In the genomic region with DNA sequence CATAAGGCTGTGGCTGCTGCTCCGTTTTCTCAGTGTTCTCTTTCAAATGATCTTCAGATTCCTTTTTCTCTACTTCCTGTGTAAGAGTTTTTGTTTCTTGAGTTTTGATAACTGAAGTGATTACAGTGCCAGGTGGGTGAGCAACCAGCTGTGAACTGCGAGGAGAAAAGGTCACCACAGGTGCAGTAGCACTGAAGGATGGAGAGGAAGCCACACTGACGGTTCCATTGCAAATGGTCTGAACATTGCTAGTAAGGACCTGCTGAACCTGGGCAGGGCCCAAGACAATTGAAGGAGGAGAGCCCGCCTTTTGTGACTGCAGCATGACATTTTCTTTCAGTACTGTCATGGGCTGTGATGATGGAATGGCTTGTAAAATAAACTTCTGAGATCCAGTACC, we compare ENCODE assay signal across 12 cellular contexts.
DNase-seq lines count a peak whose midpoint lies in the region; ATAC-seq, FAIRE-seq and TF ChIP-seq lines count a peak whose summit lies in the region.
"Had no signal": no experiment of that assay in that cellular context is flagged by ENCODE, and none has a peak within 500 bp of the region (broad histone marks: within the 10 kb centered on the region; RNA-seq: fewer than 3 reads in every experiment).

No MANE protein-coding gene starts in this region.

- H3K27ac ChIP-seq in kidney (ENCODE audit: low read depth in 2 of 2, low read length in 2 of 2), result no peak overlapping the region
- H3K27ac ChIP-seq: dorsolateral prefrontal cortex, vagina had no signal

- CTCF ChIA-PET in T-cell (lab: Charles Lee), result interaction anchor here (0.6 kb wide), 4 partner anchors 35 to 569 kb away, joined by 3 to 8 read pairs (median 5); no protein-coding TSS in a partner anchor

- no peaks in the 10 kb centered on the region for H3K9me3 ChIP-seq in kidney (ENCODE audit: control insufficient read depth in 1 of 2, low read length in 2 of 2)
- H3K9me3 ChIP-seq: vagina had no signal

- H3K4me1 ChIP-seq in kidney (ENCODE audit: control insufficient read depth in 1 of 2, insufficient read depth in 1 of 2, low read depth in 1 of 2, low read length in 2 of 2), result peaks cover 0 to 3% of the 10 kb centered on the region in 2 donors
- H3K4me1 ChIP-seq: vagina had no signal

- H3K36me3 ChIP-seq in kidney (ENCODE audit: control insufficient read depth in 1 of 2, insufficient read depth in 2 of 2, low read length in 2 of 2), result peaks cover 10 to 12% of the 10 kb centered on the region in 2 donors

- H3K4me3 Mint-ChIP-seq in activated T-cell treated with anti-CD3 and anti-CD28 coated beads, Interleukin-2, amount 50 U/mL, for 24 hours, result no peak overlapping the region
- H3K4me3 Mint-ChIP-seq in T-cell, result peak overlapping the region in 2 of 3 donors; percentile 25 to 27
- no peak overlapping the region for H3K4me3 Mint-ChIP-seq in stimulated activated naive B cell treated with anti-CD40 and anti-IgM and Interleukin-4, amounts not matched to agents 10 μg/mL and 1 μg/mL and 100 μg/mL, for 72 hours
- H3K4me3 Mint-ChIP-seq: neural crest cell had no signal

- H3K27ac Mint-ChIP-seq in activated T-cell treated with anti-CD3 and anti-CD28 coated beads, Interleukin-2, amount 50 U/mL, for 24 hours, result peak overlapping the region; percentile 86
- peak overlapping the region; percentile 83 to 88 for H3K27ac Mint-ChIP-seq in T-cell
- H3K27ac Mint-ChIP-seq in stimulated activated naive B cell treated with anti-CD40 and anti-IgM and Interleukin-4, amounts not matched to agents 10 μg/mL and 1 μg/mL and 100 μg/mL, for 72 hours, result peak overlapping the region; percentile 47

- intact Hi-C loops in kidney (cut with DNase I), result no loop called here

- no peaks in the 10 kb centered on the region for H3K9me3 Mint-ChIP-seq in activated T-cell treated with anti-CD3 and anti-CD28 coated beads, Interleukin-2, amount 50 U/mL, for 24 hours
- H3K9me3 Mint-ChIP-seq in T-cell, result no peaks in the 10 kb centered on the region
- H3K9me3 Mint-ChIP-seq in stimulated activated naive B cell treated with anti-CD40 and anti-IgM and Interleukin-4, amounts not matched to agents 10 μg/mL and 1 μg/mL and 100 μg/mL, for 72 hours, result no peaks in the 10 kb centered on the region
- H3K9me3 Mint-ChIP-seq: neural crest cell had no signal

- H3K27me3 Mint-ChIP-seq in activated T-cell treated with anti-CD3 and anti-CD28 coated beads, Interleukin-2, amount 50 U/mL, for 24 hours, result no peaks in the 10 kb centered on the region
- H3K27me3 Mint-ChIP-seq in T-cell, result no peaks in the 10 kb centered on the region
- no peaks in the 10 kb centered on the region for H3K27me3 Mint-ChIP-seq in stimulated activated naive B cell treated with anti-CD40 and anti-IgM and Interleukin-4, amounts not matched to agents 10 μg/mL and 1 μg/mL and 100 μg/mL, for 72 hours

- FAIRE-seq in kidney (lab: Jason Lieb, UNC), result no peak

- no peak overlapping the region for H3K9ac ChIP-seq in kidney (ENCODE audit: low read length in 2 of 2)

- ATAC-seq in HG02642 (IDR thresholded peaks at IDR 0.05; ENCODE audit: poor library complexity, unreplicated experiment) (peak; percentile 83), T-cell (replicated peaks in 1 of 4) (peak; percentile 31 to 68 (median 38))
- ATAC-seq in stimulated activated naive B cell treated with anti-CD40 and anti-IgM and Interleukin-4, amounts not matched to agents 10 μg/mL and 1 μg/mL and 100 μg/mL, for 72 hours (replicated peaks), result peak; percentile 91 to 96

- POLR2A ChIA-PET in T-cell (lab: Charles Lee), result interaction anchor here (0.6 to 1.1 kb wide), 5 partner anchors 12 to 265 kb away, joined by 3 to 7 read pairs (median 6); no protein-coding TSS in a partner anchor

- no peak for DNase-seq in activated T-cell treated with anti-CD3 and anti-CD28 coated beads, Interleukin-2, amount 50 U/mL, for 24 hours
- DNase-seq in activated T-cell treated with anti-CD3 and anti-CD28 coated beads for 4 hours (no peak), T-cell (peak in 1 of 34 experiments; percentile 3), NCI-H2196 (lab: John Stamatoyannopoulos, UW; ENCODE audit: unreplicated experiment) (no peak), kidney (no peak)
- DNase-seq in stimulated activated naive B cell treated with anti-CD40 and anti-IgM and Interleukin-4, amounts not matched to agents 10 μg/mL and 1 μg/mL and 100 μg/mL, for 72 hours, result peak; percentile 8
- no peak for DNase-seq in stimulated activated naive CD4-positive, alpha-beta T cell treated with Interleukin-2 at 50 U/mL for 16 hours (lab: John Stamatoyannopoulos, UW)
- DNase-seq: dorsolateral prefrontal cortex, NCI-H1694 treated with DMSO at 0.1 percent for 48 hours had no signal

- peaks cover 48% of the 10 kb centered on the region for H3K4me1 Mint-ChIP-seq in activated T-cell treated with anti-CD3 and anti-CD28 coated beads, Interleukin-2, amount 50 U/mL, for 24 hours (ENCODE audit: low read depth)
- peaks cover 35 to 45% (median 44%) of the 10 kb centered on the region in 3 donors for H3K4me1 Mint-ChIP-seq in T-cell
- peaks cover 10 to 25% of the 10 kb centered on the region in 2 donors for H3K4me1 Mint-ChIP-seq in stimulated activated naive B cell treated with anti-CD40 and anti-IgM and Interleukin-4, amounts not matched to agents 10 μg/mL and 1 μg/mL and 100 μg/mL, for 72 hours
- H3K4me1 Mint-ChIP-seq: neural crest cell had no signal

- H3K4me3 ChIP-seq in kidney (ENCODE audit: low read length in 2 of 2), result no peak overlapping the region
- H3K4me3 ChIP-seq: dorsolateral prefrontal cortex, vagina had no signal

- H3K36me3 Mint-ChIP-seq in activated T-cell treated with anti-CD3 and anti-CD28 coated beads, Interleukin-2, amount 50 U/mL, for 24 hours (ENCODE audit: low read depth), result peaks cover 84% of the 10 kb centered on the region
- peaks cover 50% of the 10 kb centered on the region for H3K36me3 Mint-ChIP-seq in T-cell
- peaks cover 24 to 39% of the 10 kb centered on the region in 2 donors for H3K36me3 Mint-ChIP-seq in stimulated activated naive B cell treated with anti-CD40 and anti-IgM and Interleukin-4, amounts not matched to agents 10 μg/mL and 1 μg/mL and 100 μg/mL, for 72 hours

- no peak for TF ChIP-seq CTCF in kidney (IDR thresholded peaks at IDR 0.05; ENCODE audit: borderline replicate concordance, extremely low read depth, insufficient read depth)

Comparison
In these comparisons a context has a peak if more than half of its experiments do, and no peak if none do; other contexts are left out.
1. H3K4me3 Mint-ChIP-seq: peak in T-cell (2 of 3); none in activated T-cell treated with anti-CD3 and anti-CD28 coated beads, Interleukin-2, amount 50 U/mL, for 24 hours (single experiment) and stimulated activated naive B cell treated with anti-CD40 and anti-IgM and Interleukin-4, amounts not matched to agents 10 μg/mL and 1 μg/mL and 100 μg/mL, for 72 hours (0 of 2).
2. ATAC-seq: peak in every context shown above with its lines; median percentile 94 in stimulated activated naive B cell treated with anti-CD40 and anti-IgM and Interleukin-4, amounts not matched to agents 10 μg/mL and 1 μg/mL and 100 μg/mL, for 72 hours; 83 in HG02642; 38 in T-cell.
3. Peak in every context shown above with its lines, with median percentiles within 50 percentile points of each other: H3K27ac Mint-ChIP-seq.